In genomic region chr2:102137138-102137537, GRCh38 we compare ENCODE assay signal across 23 cellular contexts. TPM values are rescaled to one million over a fixed set of nuclear protein-coding genes. Genes with fewer than 3 reads are reported as not detected.
A peak's percentile ranks its signal among the peaks of the same experiment; 100 is the strongest.
DNase-seq lines count a peak whose midpoint lies in the region; ATAC-seq lines count a peak whose summit lies in the region.
"Had no signal": no experiment of that assay in that cellular context is flagged by ENCODE, and none has a peak within 500 bp of the region (broad histone marks: within the 10 kb centered on the region; RNA-seq: fewer than 3 reads in every experiment).

No MANE protein-coding gene starts in this region.

- no peaks in the 10 kb centered on the region for H3K9me3 ChIP-seq in GM23248 (ENCODE audit: low read depth)
- H3K9me3 ChIP-seq in mesenchymal stem cell (ENCODE audit: control insufficient read depth, low read length): no peaks in the 10 kb centered on the region
- H3K9me3 ChIP-seq: A549, ascending aorta, gastrocnemius medialis, SJCRH30, transverse colon had no signal

- H3K27ac Mint-ChIP-seq in activated naive CD4-positive, alpha-beta T cell treated with anti-CD3 and anti-CD28 coated beads, Interleukin-2, amount 50 U/mL, for 72 hours: peak overlapping the region; percentile 83 to 90
- H3K27ac Mint-ChIP-seq: CD4-positive, alpha-beta T cell had no signal

- H4K20me1 ChIP-seq in GM23248 (ENCODE audit: insufficient read depth): no peaks in the 10 kb centered on the region

- no peak overlapping the region for H2AK5ac ChIP-seq in mesenchymal stem cell (ENCODE audit: low read length, severe bottlenecking)

- H3K4me1 ChIP-seq in GM23248 (ENCODE audit: insufficient read depth): peaks cover 36% of the 10 kb centered on the region
- H3K4me1 ChIP-seq in mesenchymal stem cell (ENCODE audit: control insufficient read depth, insufficient read depth, low read depth, low read length): peaks cover 2% of the 10 kb centered on the region
- H3K4me1 ChIP-seq: SJCRH30 had no signal

- H2BK12ac ChIP-seq in mesenchymal stem cell (ENCODE audit: low read length in 2 of 2): peak overlapping the region in 1 of 2 experiments; percentile 92

- no peak overlapping the region for H3K4ac ChIP-seq in mesenchymal stem cell (ENCODE audit: low read depth in 1 of 2, low read length in 2 of 2)

- no peak overlapping the region for H3K23ac ChIP-seq in mesenchymal stem cell (ENCODE audit: low read length in 2 of 2)

- H3K27ac ChIP-seq in GM23248 (no peak overlapping the region), mesenchymal stem cell (ENCODE audit: low read length, poor library complexity, severe bottlenecking) (no peak overlapping the region), substantia nigra (ENCODE audit: low read depth, low read length, poor library complexity, severe bottlenecking) (no peak overlapping the region)
- H3K27ac ChIP-seq: A549, ascending aorta, gastrocnemius medialis, left ventricle myocardium inferior, parathyroid adenoma, SJCRH30, transverse colon had no signal

- 59 to 63% methylated on average over 2 of the region's 2 CpGs for WGBS in GM23248 (ENCODE audit: low coverage in 1 of 2, low lambda C conversion rate in 2 of 2, missing lambda C conversion rate in 2 of 2), 2 experiments
- 86% methylated on average over 2 of the region's 2 CpGs for WGBS in mesenchymal stem cell

- ATAC-seq in activated naive CD4-positive, alpha-beta T cell treated with anti-CD3 and anti-CD28 coated beads, Interleukin-2, amount 50 U/mL, for 72 hours: peak; percentile 91 to 93
- ATAC-seq: A549, gastrocnemius medialis had no signal

- peak; percentile 64 for DNase-seq in activated CD4-positive, alpha-beta T cell treated with anti-CD3 and anti-CD28 coated beads for 48 hours
- DNase-seq in activated CD4-positive, alpha-beta T cell treated with anti-CD3 and anti-CD28 coated beads, Interleukin-2, amount 50 U/mL, for 1 hour: no peak
- peak; percentile 33 for DNase-seq in GM23248
- DNase-seq in activated naive CD4-positive, alpha-beta T cell treated with anti-CD3 and anti-CD28 coated beads, Interleukin-2, amount 50 U/mL, for 72 hours (ENCODE audit: low spot score in 2 of 2): peak in 1 of 2 donors; percentile 54
- peak; percentile 36 for DNase-seq in stimulated activated CD4-positive, alpha-beta T cell treated with anti-CD3 and anti-CD28 coated beads, Interleukin-4, amount 100 ng/mL, for 1 hour
- no peak for DNase-seq in mesenchymal stem cell
- no peak for DNase-seq in 8988T
- DNase-seq in substantia nigra (lab: John Stamatoyannopoulos, UW): no peak
- DNase-seq: CD4-positive, alpha-beta T cell; gastrocnemius medialis; left ventricle myocardium inferior; NCI-H2029; NCI-H524 treated with DMSO at 0.1 percent for 48 hours; SJCRH30; transverse colon had no signal

- no peaks in the 10 kb centered on the region for H3K9me2 ChIP-seq in GM23248 (ENCODE audit: insufficient read depth)

- peaks cover 12 to 16% of the 10 kb centered on the region in 2 donors for H3K9me3 Mint-ChIP-seq in activated naive CD4-positive, alpha-beta T cell treated with anti-CD3 and anti-CD28 coated beads, Interleukin-2, amount 50 U/mL, for 72 hours
- H3K9me3 Mint-ChIP-seq: CD4-positive, alpha-beta T cell had no signal

- no peak overlapping the region for H2BK5ac ChIP-seq in mesenchymal stem cell (ENCODE audit: low read depth, low read length, poor library complexity, severe bottlenecking)

- H3F3A ChIP-seq in GM23248 (ENCODE audit: insufficient read depth): peaks cover 37% of the 10 kb centered on the region

- H2BK15ac ChIP-seq in mesenchymal stem cell (ENCODE audit: low read depth, poor library complexity, severe bottlenecking): no peak overlapping the region

- no peak overlapping the region for H3K14ac ChIP-seq in mesenchymal stem cell (ENCODE audit: low read length in 2 of 2)

- peaks cover 62% of the 10 kb centered on the region for H3K79me2 ChIP-seq in GM23248 (ENCODE audit: insufficient read depth)

- in situ Hi-C loops in GM23248 (cut with MboI): loop anchor here (25.0 kb wide), 1 partner anchor 100 kb away; no protein-coding TSS in a partner anchor

- H3K9ac ChIP-seq in GM23248 (no peak overlapping the region), mesenchymal stem cell (ENCODE audit: low read length) (no peak overlapping the region)
- H3K9ac ChIP-seq: parathyroid adenoma had no signal

- H3K27me3 ChIP-seq in GM23248 (replicated peaks; ENCODE audit: insufficient read depth) (no peaks in the 10 kb centered on the region), mesenchymal stem cell (ENCODE audit: control insufficient read depth in 1 of 2, insufficient read depth in 1 of 2, low read length in 2 of 2) (no peaks in the 10 kb centered on the region)
- H3K27me3 ChIP-seq: ascending aorta, gastrocnemius medialis, SJCRH30, transverse colon had no signal

- H3K36me3 ChIP-seq in GM23248 (ENCODE audit: low read depth) (0 out of 2 replicates have a peak, but pooled peaks cover 6% of the 10 kb centered on the region), mesenchymal stem cell (ENCODE audit: control insufficient read depth in 1 of 2, insufficient read depth in 2 of 2, low read depth in 1 of 2, low read length in 2 of 2) (peaks cover 0 to 3% of the 10 kb centered on the region in 2 experiments)
- H3K36me3 ChIP-seq: ascending aorta, gastrocnemius medialis, left ventricle myocardium inferior, SJCRH30, transverse colon had no signal

- no peak overlapping the region for H3K4me3 ChIP-seq in GM23248
- no peak overlapping the region for H3K4me3 ChIP-seq in mesenchymal stem cell (ENCODE audit: insufficient read depth in 1 of 2, low read depth in 1 of 2, low read length in 2 of 2)
- H3K4me3 ChIP-seq: A549, ascending aorta, gastrocnemius medialis, left ventricle myocardium inferior, SJCRH30, skin epidermis, transverse colon had no signal

- no peak overlapping the region for H4K91ac ChIP-seq in mesenchymal stem cell (ENCODE audit: low read length)

- peak overlapping the region in 1 of 2 experiments; percentile 1 for H3K18ac ChIP-seq in mesenchymal stem cell (ENCODE audit: low read depth in 1 of 2, low read length in 2 of 2)

- H3K4me2 ChIP-seq in GM23248 (ENCODE audit: unreplicated experiment) (no peak overlapping the region), mesenchymal stem cell (ENCODE audit: low read length, poor library complexity, severe bottlenecking) (no peak overlapping the region)
- H3K4me2 ChIP-seq: A549 had no signal

- H3K79me1 ChIP-seq in mesenchymal stem cell (replicated peaks; ENCODE audit: low read length, poor library complexity, severe bottlenecking): no peaks in the 10 kb centered on the region

- no peak overlapping the region for H4K8ac ChIP-seq in mesenchymal stem cell (ENCODE audit: low read length)

- H2AFZ ChIP-seq in GM23248: no peak overlapping the region
- no peak overlapping the region for H2AFZ ChIP-seq in mesenchymal stem cell (ENCODE audit: low read depth, low read length)
- H2AFZ ChIP-seq: parathyroid adenoma had no signal

- peaks cover 15 to 55% of the 10 kb centered on the region in 2 donors for H3K36me3 Mint-ChIP-seq in activated naive CD4-positive, alpha-beta T cell treated with anti-CD3 and anti-CD28 coated beads, Interleukin-2, amount 50 U/mL, for 72 hours

- H2BK120ac ChIP-seq in mesenchymal stem cell (ENCODE audit: low read depth, low read length): no peak overlapping the region

RNA-seq across cellular contexts. Expression of gene IL1R1, which starts 5.4 kb away (rescaled TPM):
- total RNA-seq in GM23248 (2014; rRNA removed; shearing (Covaris generic)): 87.9 and 93.5 TPM in 2 replicates
- 75.4 and 78.5 TPM in 2 replicates for polyA plus RNA-seq in GM23248 (2016; fragmentation: Nextera tagmentation; extraction: Ambion mirVana)
- total RNA-seq in activated naive CD4-positive, alpha-beta T cell treated with anti-CD3 and anti-CD28 coated beads, Interleukin-2, amount 50 U/mL, for 72 hours: 1 to 10 TPM; 6.8 to 6.9 TPM
- 378 TPM for polyA plus RNA-seq in mesenchymal stem cell (2013, experiment 1 of 2)
- 388 TPM for polyA plus RNA-seq in mesenchymal stem cell (2013, experiment 2 of 2)

RNA-seq across cellular contexts. Expression of gene IL1RL2, which starts 49.7 kb away (rescaled TPM):
- total RNA-seq in GM23248 (2014; rRNA removed; shearing (Covaris generic)): 2.3 and 2.9 TPM in 2 replicates
- 1.2 and 2.0 TPM in 2 replicates for polyA plus RNA-seq in GM23248 (2016; fragmentation: Nextera tagmentation; extraction: Ambion mirVana)
- under 1 TPM in 1 of 2 donors, not detected in 1; 0.75 TPM for total RNA-seq in activated naive CD4-positive, alpha-beta T cell treated with anti-CD3 and anti-CD28 coated beads, Interleukin-2, amount 50 U/mL, for 72 hours
- polyA plus RNA-seq in mesenchymal stem cell (2013, experiment 1 of 2): 0.06 TPM
- 0.12 TPM for polyA plus RNA-seq in mesenchymal stem cell (2013, experiment 2 of 2)
- total RNA-seq: ascending aorta; CD4-positive, alpha-beta T cell; Daoy; endothelial cell of umbilical vein; H4; M059J; SJCRH30 had no signal

Comparison
In these comparisons a context has a peak if more than half of its experiments do, and no peak if none do; other contexts are left out.
1. DNase-seq: peak in activated CD4-positive, alpha-beta T cell treated with anti-CD3 and anti-CD28 coated beads for 48 hours (single experiment), GM23248 (single experiment) and stimulated activated CD4-positive, alpha-beta T cell treated with anti-CD3 and anti-CD28 coated beads, Interleukin-4, amount 100 ng/mL, for 1 hour (single experiment); none in activated CD4-positive, alpha-beta T cell treated with anti-CD3 and anti-CD28 coated beads, Interleukin-2, amount 50 U/mL, for 1 hour (single experiment), mesenchymal stem cell (single experiment), 8988T (single experiment) and substantia nigra (0 of 49).
2. RNA of gene IL1R1, which starts 5.4 kb away (total RNA-seq): 87.9 to 93.5 TPM in GM23248; 6.8 to 6.9 TPM in activated naive CD4-positive, alpha-beta T cell treated with anti-CD3 and anti-CD28 coated beads, Interleukin-2, amount 50 U/mL, for 72 hours; every median in the first group is over 10 times any median in the second.